1 cellular context compared by ENCODE assay signal in the genomic region with DNA sequence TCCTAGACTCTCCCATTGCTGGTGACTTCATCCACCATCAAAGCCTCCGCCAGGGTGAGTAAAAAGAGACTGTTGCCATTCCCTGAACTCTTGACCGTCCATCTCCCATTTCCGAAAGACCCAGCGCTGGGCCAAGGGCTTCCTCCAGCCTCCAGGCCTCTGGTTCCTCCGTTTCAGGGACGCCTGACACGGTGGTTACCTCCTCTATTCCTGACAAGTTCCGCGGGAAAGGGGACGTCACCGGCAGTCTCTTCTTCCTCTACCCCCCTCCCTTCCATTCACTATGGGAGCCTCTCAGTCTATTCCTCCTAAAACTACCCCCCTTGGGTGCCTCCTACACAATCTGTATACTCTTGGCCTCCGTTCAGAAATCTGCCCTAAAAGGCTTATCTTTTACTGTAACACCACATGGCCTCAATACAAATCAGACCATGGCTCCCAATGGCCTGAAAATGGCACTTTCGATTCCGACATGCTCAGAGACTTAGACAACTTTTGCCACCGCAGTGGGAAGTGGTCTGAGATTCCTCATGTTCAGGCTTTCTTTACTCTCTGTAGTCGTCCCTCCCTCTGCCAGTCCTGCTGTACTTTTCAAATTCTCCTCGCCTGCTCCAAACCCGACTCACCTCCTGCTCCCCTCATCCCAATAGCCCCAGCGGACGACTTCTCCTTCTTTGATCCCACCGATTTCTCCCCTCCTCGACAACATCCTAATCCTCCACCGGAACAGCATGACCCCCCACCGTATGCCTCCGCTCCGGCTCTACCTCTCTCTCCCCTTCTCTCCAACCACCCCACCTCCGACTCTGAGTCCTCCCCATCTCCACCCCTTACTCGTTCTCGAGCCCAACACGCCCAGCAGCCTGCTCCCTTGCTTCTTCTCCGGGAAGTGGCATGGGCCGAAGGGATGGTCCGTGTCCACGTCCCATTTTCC.
TF ChIP-seq lines count a peak whose summit lies in the region.

No MANE protein-coding gene starts in this region.

TF ChIP-seq in HCT116, 20 proteins besides CTCF, POLR2A, EP300 and RAD21 (continued from another document):
- TF ChIP-seq, protein P1, sequence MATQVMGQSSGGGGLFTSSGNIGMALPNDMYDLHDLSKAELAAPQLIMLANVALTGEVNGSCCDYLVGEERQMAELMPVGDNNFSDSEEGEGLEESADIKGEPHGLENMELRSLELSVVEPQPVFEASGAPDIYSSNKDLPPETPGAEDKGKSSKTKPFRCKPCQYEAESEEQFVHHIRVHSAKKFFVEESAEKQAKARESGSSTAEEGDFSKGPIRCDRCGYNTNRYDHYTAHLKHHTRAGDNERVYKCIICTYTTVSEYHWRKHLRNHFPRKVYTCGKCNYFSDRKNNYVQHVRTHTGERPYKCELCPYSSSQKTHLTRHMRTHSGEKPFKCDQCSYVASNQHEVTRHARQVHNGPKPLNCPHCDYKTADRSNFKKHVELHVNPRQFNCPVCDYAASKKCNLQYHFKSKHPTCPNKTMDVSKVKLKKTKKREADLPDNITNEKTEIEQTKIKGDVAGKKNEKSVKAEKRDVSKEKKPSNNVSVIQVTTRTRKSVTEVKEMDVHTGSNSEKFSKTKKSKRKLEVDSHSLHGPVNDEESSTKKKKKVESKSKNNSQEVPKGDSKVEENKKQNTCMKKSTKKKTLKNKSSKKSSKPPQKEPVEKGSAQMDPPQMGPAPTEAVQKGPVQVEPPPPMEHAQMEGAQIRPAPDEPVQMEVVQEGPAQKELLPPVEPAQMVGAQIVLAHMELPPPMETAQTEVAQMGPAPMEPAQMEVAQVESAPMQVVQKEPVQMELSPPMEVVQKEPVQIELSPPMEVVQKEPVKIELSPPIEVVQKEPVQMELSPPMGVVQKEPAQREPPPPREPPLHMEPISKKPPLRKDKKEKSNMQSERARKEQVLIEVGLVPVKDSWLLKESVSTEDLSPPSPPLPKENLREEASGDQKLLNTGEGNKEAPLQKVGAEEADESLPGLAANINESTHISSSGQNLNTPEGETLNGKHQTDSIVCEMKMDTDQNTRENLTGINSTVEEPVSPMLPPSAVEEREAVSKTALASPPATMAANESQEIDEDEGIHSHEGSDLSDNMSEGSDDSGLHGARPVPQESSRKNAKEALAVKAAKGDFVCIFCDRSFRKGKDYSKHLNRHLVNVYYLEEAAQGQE (IDR thresholded peaks at IDR 0.05; ENCODE audit: low read depth): no peak
- no peak for TF ChIP-seq SRF (IDR thresholded peaks at IDR 0.05; ENCODE audit: low read depth)
- no peak for TF ChIP-seq EZH2phosphoT487 (IDR thresholded peaks at IDR 0.05; ENCODE audit: borderline replicate concordance)
- TF ChIP-seq SIN3A (IDR thresholded peaks at IDR 0.05; ENCODE audit: low read depth): no peak
- no peak for TF ChIP-seq CEBPB (IDR thresholded peaks at IDR 0.05; ENCODE audit: low read depth)
